ENCODE assay signal across 8 cellular contexts in the genomic region with DNA sequence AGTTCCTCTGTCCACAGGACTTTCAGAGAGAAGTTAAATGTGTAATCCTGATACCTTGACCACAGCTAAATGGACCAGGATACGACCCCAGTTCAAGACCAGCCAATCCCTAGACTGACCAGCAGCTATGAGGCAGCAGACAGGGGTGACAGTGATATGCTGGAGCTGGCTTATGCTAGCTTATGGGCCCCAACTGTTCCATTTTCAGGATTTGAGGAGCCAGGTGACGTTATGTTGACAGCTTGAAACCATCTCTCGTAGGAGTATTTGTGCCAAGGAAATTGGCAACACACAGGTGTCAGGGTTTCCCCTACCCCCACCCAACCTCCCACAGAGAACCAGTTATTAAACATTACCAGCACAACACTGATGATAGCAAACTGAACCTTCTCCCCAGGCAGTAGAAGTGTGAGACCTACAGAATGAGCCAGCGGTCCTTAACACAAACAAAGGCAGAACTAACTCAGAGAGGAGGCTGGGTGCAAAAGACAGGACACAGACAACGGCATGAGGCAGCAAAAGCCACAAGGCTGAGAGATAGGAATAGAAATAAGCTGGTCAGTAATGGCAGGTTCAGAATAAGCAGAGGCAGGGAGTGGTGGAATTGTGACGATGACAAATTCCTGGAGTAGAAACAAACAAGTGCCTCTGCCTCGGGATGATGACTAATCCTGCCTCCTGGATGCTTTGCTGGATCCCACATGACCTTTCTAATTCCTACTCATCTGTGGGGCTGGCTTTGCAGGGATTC.
DNase-seq lines count a peak whose midpoint lies in the region; ATAC-seq and TF ChIP-seq lines count a peak whose summit lies in the region.

No MANE protein-coding gene starts in this region.

- no peak for TF ChIP-seq CTCF in RWPE2 (IDR thresholded peaks at IDR 0.05; ENCODE audit: poor library complexity, severe bottlenecking)
- TF ChIP-seq CTCF in gastrocnemius medialis (IDR thresholded peaks at IDR 0.05 in 4 of 5, conservative IDR thresholded peaks at IDR 0.05 in 1 of 5): no peak

- intact Hi-C loops in gastrocnemius medialis (cut with DNase I; ENCODE audit: low total_unique reads): no loop called here

- H3K27me3 ChIP-seq in RWPE2 (ENCODE audit: insufficient read depth, poor library complexity, severe bottlenecking) (no peaks in the 10 kb centered on the region), gastrocnemius medialis (no peaks in the 10 kb centered on the region)

- in situ Hi-C loops in gastrocnemius medialis (cut with MboI; ENCODE audit: low sequenced_read_pairs in 4 of 4): no loop called here

- H3K9me3 ChIP-seq in RWPE2 (ENCODE audit: severe bottlenecking) (no peaks in the 10 kb centered on the region), gastrocnemius medialis (no peaks in the 10 kb centered on the region)

- H3K4me3 ChIP-seq in RWPE2 (ENCODE audit: severe bottlenecking): no peak overlapping the region
- no peak overlapping the region for H3K4me3 ChIP-seq in gastrocnemius medialis

- ATAC-seq in GM19463 (IDR thresholded peaks at IDR 0.05; ENCODE audit: unreplicated experiment) (peak; percentile 77), RWPE2 (ENCODE audit: low read depth) (peak; percentile 78), gastrocnemius medialis (peak; percentile 41 to 45)

- no peak overlapping the region for H3K27ac ChIP-seq in RWPE2 (ENCODE audit: poor library complexity, severe bottlenecking)
- H3K27ac ChIP-seq in gastrocnemius medialis: no peak overlapping the region

- no peak for DNase-seq in RWPE2 (ENCODE audit: low spot score)
- peak; percentile 91 for DNase-seq in foreskin melanocyte
- DNase-seq in gastrocnemius medialis: no peak
- DNase-seq in UCSD-AML1 (lab: John Stamatoyannopoulos, UW; ENCODE audit: unreplicated experiment): no peak
- no peak for DNase-seq in NCI-H187 (lab: John Stamatoyannopoulos, UW)
- DNase-seq in activated CD4-positive, alpha-beta T cell treated with anti-CD3 and anti-CD28 coated beads, Interleukin-2, amount 50 U/mL, for 48 hours: no peak
- DNase-seq in stimulated activated naive CD4-positive, alpha-beta T cell treated with Interleukin-2 at 50 U/mL for 16 hours (lab: John Stamatoyannopoulos, UW): no peak

- no peaks in the 10 kb centered on the region for H3K4me1 ChIP-seq in RWPE2 (ENCODE audit: insufficient read depth, poor library complexity, severe bottlenecking)
- H3K4me1 ChIP-seq in gastrocnemius medialis: no peaks in the 10 kb centered on the region

- TF ChIP-seq POLR2A in gastrocnemius medialis (IDR thresholded peaks at IDR 0.05): no peak

- H3K36me3 ChIP-seq in RWPE2 (ENCODE audit: low read depth): no peaks in the 10 kb centered on the region
- H3K36me3 ChIP-seq in gastrocnemius medialis: no peaks in the 10 kb centered on the region
